In genomic region chr3:25707268-25707928, GRCh38 we compare ENCODE assay signal across 34 cellular contexts.
"Had no signal": no experiment of that assay in that cellular context is flagged by ENCODE, and none has a peak within 500 bp of the region (broad histone marks: within the 10 kb centered on the region; RNA-seq: fewer than 3 reads in every experiment).

No MANE protein-coding gene starts in this region.

- H3K36me3 Mint-ChIP-seq: activated CD4-positive, alpha-beta memory T cell treated with anti-CD3 and anti-CD28 coated beads for 36 hours; activated naive CD4-positive, alpha-beta T cell treated with anti-CD3 and anti-CD28 coated beads, Interleukin-2, amount 50 U/mL, for 72 hours had no signal

- H3K4me1 ChIP-seq: ascending aorta, body of pancreas, Peyer's patch, SJSA1 had no signal

- H3K9me3 ChIP-seq: ascending aorta, body of pancreas, MG63, Peyer's patch, SJSA1 had no signal

- H3K4me1 Mint-ChIP-seq: activated B cell treated with CpG ODN at 0.5 μM for 24 hours; activated CD4-positive, alpha-beta T cell treated with anti-CD3 and anti-CD28 coated beads, Interleukin-2, amount 10 ng/mL, durations not matched to agents 24 days and 14 days; activated naive CD8-positive, alpha-beta T cell treated with anti-CD3 and anti-CD28 coated beads, Interleukin-2, amount 50 U/mL, for 24 hours had no signal

- H3K4me3 Mint-ChIP-seq: activated B cell treated with CpG ODN at 0.5 μM for 24 hours; activated CD4-positive, alpha-beta memory T cell treated with anti-CD3 and anti-CD28 coated beads for 36 hours; activated CD4-positive, alpha-beta T cell treated with anti-CD3 and anti-CD28 coated beads, Interleukin-2, amount 10 ng/mL, durations not matched to agents 24 days and 14 days; activated naive CD8-positive, alpha-beta T cell treated with anti-CD3 and anti-CD28 coated beads, Interleukin-2, amount 50 U/mL, for 24 hours; activated T-cell treated with anti-CD3 and anti-CD28 coated beads, Interleukin-2, amount 50 U/mL, for 4 hours had no signal

- H3K9me3 Mint-ChIP-seq: activated B cell treated with CpG ODN at 0.5 μM for 24 hours; activated CD4-positive, alpha-beta memory T cell treated with anti-CD3 and anti-CD28 coated beads for 36 hours; activated CD4-positive, alpha-beta T cell treated with anti-CD3 and anti-CD28 coated beads, Interleukin-2, amount 10 ng/mL, durations not matched to agents 24 days and 14 days; activated naive CD4-positive, alpha-beta T cell treated with anti-CD3 and anti-CD28 coated beads, Interleukin-2, amount 50 U/mL, for 72 hours; activated naive CD8-positive, alpha-beta T cell treated with anti-CD3 and anti-CD28 coated beads, Interleukin-2, amount 50 U/mL, for 24 hours; activated T-cell treated with anti-CD3 and anti-CD28 coated beads, Interleukin-2, amount 50 U/mL, for 4 hours had no signal

- H3K36me3 ChIP-seq: ascending aorta, MG63, Peyer's patch, SJSA1 had no signal

- H3K27ac ChIP-seq: ascending aorta, body of pancreas, coronary artery, Peyer's patch, RWPE1, SJSA1 had no signal

- DNase-seq: activated B cell treated with CpG ODN at 0.5 μM for 24 hours; activated CD4-positive, alpha-beta memory T cell treated with anti-CD3 and anti-CD28 coated beads for 36 hours; activated CD4-positive, alpha-beta T cell treated with anti-CD3 and anti-CD28 coated beads for 1 hour; activated CD4-positive, alpha-beta T cell treated with anti-CD3 and anti-CD28 coated beads, Interleukin-2, amount 10 ng/mL, durations not matched to agents 24 days and 14 days; activated CD8-positive, alpha-beta memory T cell treated with anti-CD3 and anti-CD28 coated beads for 24 hours; activated effector memory CD4-positive, alpha-beta T cell treated with anti-CD3 and anti-CD28 coated beads, Interleukin-2, amount 50 U/mL, for 16 hours; activated naive CD4-positive, alpha-beta T cell treated with Interleukin-2 at 50 U/mL for 16 hours; activated naive CD8-positive, alpha-beta T cell treated with anti-CD3 and anti-CD28 coated beads, Interleukin-2, amount 50 U/mL, for 24 hours; activated T-cell treated with anti-CD3 and anti-CD28 coated beads, Interleukin-2, amount 50 U/mL, for 4 hours; amniotic stem cell; body of pancreas; central memory CD4-positive, alpha-beta T cell; MG63; MV-4-11; NCI-H1092 treated with DMSO at 0.1 percent for 48 hours; NCI-H1417 treated with DMSO at 0.1 percent for 48 hours; NCI-H1694; NCI-H2029; NCI-H2107; NCI-H2171 treated with DMSO at 0.1 percent for 48 hours; NCI-H345; NCI-H510A; NCI-H526 treated with DMSO at 0.1 percent for 48 hours; NK-92 treated with Interleukin-12 subunit alpha and Interleukin-12 subunit beta, amount 100 ng/mL, for 24 hours; Peyer's patch; SHP77; SW 1271 had no signal

- ATAC-seq: activated naive CD4-positive, alpha-beta T cell treated with anti-CD3 and anti-CD28 coated beads, Interleukin-2, amount 50 U/mL, for 72 hours; activated naive CD8-positive, alpha-beta T cell treated with anti-CD3 and anti-CD28 coated beads, Interleukin-2, amount 50 U/mL, for 24 hours; activated T-cell treated with anti-CD3 and anti-CD28 coated beads, Interleukin-2, amount 50 U/mL, for 4 hours; body of pancreas; SK-N-SH treated with all-trans-retinoic acid at 6 μM for 48 hours had no signal

- FAIRE-seq: bronchial epithelial cell had no signal

- H3K4me3 ChIP-seq: ascending aorta, body of pancreas, coronary artery, MG63, Peyer's patch, SJSA1 had no signal

- H3K27ac Mint-ChIP-seq: activated B cell treated with CpG ODN at 0.5 μM for 24 hours; activated CD4-positive, alpha-beta memory T cell treated with anti-CD3 and anti-CD28 coated beads for 36 hours; activated CD4-positive, alpha-beta T cell treated with anti-CD3 and anti-CD28 coated beads, Interleukin-2, amount 10 ng/mL, durations not matched to agents 24 days and 14 days; activated naive CD4-positive, alpha-beta T cell treated with anti-CD3 and anti-CD28 coated beads, Interleukin-2, amount 50 U/mL, for 72 hours; activated naive CD8-positive, alpha-beta T cell treated with anti-CD3 and anti-CD28 coated beads, Interleukin-2, amount 50 U/mL, for 24 hours had no signal

- H3K27me3 ChIP-seq: ascending aorta, body of pancreas, MG63, Peyer's patch, SJSA1 had no signal
